ENCODE assay signal across 17 cellular contexts in genomic region chr3:9146367-9147071, GRCh38.
DNase-seq lines count a peak whose midpoint lies in the region; ATAC-seq, FAIRE-seq and TF ChIP-seq lines count a peak whose summit lies in the region.
"Had no signal": no experiment of that assay in that cellular context is flagged by ENCODE, and none has a peak within 500 bp of the region (broad histone marks: within the 10 kb centered on the region; RNA-seq: fewer than 3 reads in every experiment).

No MANE protein-coding gene starts in this region.

- H2AFZ ChIP-seq in GM12878 (ENCODE audit: control insufficient read depth, low read depth, low read length): no peak overlapping the region

- SMC1A ChIA-PET in GM12878 (lab: Charles Lee; ENCODE audit: uncharacterized antibody, unreplicated experiment): interaction anchor here (1.7 kb wide), 1 partner anchor 64 kb away, joined by 3 read pairs; no protein-coding TSS in a partner anchor

- no peak overlapping the region for H3K4me2 ChIP-seq in GM12878 (ENCODE audit: control insufficient read depth, insufficient read depth)

- DNase-seq in GM12878 (ENCODE audit: low read depth, low spot score): no peak
- DNase-seq in HK-2 (ENCODE audit: unreplicated experiment): no peak
- DNase-seq in globus pallidus (ENCODE audit: low spot score): no peak
- DNase-seq: activated naive CD8-positive, alpha-beta T cell treated with anti-CD3 and anti-CD28 coated beads for 36 hours; AML-193; DMS53; heart left ventricle; IMR-90; naive thymus-derived CD8-positive, alpha-beta T cell; NCI-H187; stomach had no signal

- RAD21 ChIA-PET in GM12878 (lab: Charles Lee; ENCODE audit: unreplicated experiment): interaction anchor here (0.6 kb wide), 1 partner anchor 841 kb away, joined by 3 read pairs; no protein-coding TSS in a partner anchor

- H3K27ac ChIP-seq in GM12878 (ENCODE audit: control insufficient read depth, insufficient read depth): no peak overlapping the region
- H3K27ac ChIP-seq: heart left ventricle, right atrium auricular region, stomach had no signal

- H3K79me2 ChIP-seq in GM12878 (ENCODE audit: control insufficient read depth, insufficient read depth, low read length): no peaks in the 10 kb centered on the region

- no peak for TF ChIP-seq RAD21 in GM12878 (IDR thresholded peaks at IDR 0.05; ENCODE audit: insufficient read depth, low read depth, low read length)

- no peaks in the 10 kb centered on the region for H3K36me3 ChIP-seq in GM12878 (ENCODE audit: control insufficient read depth in 2 of 2, insufficient read depth in 2 of 2, low read length in 1 of 2)
- H3K36me3 ChIP-seq: heart left ventricle, right atrium auricular region, stomach had no signal

- TF ChIP-seq EP300 in GM12878 (IDR thresholded peaks at IDR 0.05; ENCODE audit: borderline replicate concordance in 1 of 2, control insufficient read depth in 1 of 2, low read depth in 2 of 2, low read length in 2 of 2): no peak

- 10% methylated on average over 11 of the region's 11 CpGs for WGBS in GM12878 (ENCODE audit: insufficient coverage, insufficient replicate concordance, low lambda C conversion rate, missing lambda C conversion rate)

- ATAC-seq in GM18498 (IDR thresholded peaks at IDR 0.05; ENCODE audit: unreplicated experiment) (peak; percentile 73), GM19452 (IDR thresholded peaks at IDR 0.05; ENCODE audit: unreplicated experiment) (peak; percentile 88), HG03135 (IDR thresholded peaks at IDR 0.05; ENCODE audit: unreplicated experiment) (peak; percentile 41), GM12878 (peak; percentile 41), HG03521 (IDR thresholded peaks at IDR 0.05; ENCODE audit: unreplicated experiment) (no peak), HG03460 (IDR thresholded peaks at IDR 0.05; ENCODE audit: unreplicated experiment) (no peak)
- ATAC-seq: heart left ventricle; naive thymus-derived CD8-positive, alpha-beta T cell had no signal

- H3K9ac ChIP-seq in GM12878 (ENCODE audit: control insufficient read depth, insufficient read depth, low read length): no peak overlapping the region

- no peak for FAIRE-seq in GM12878 (lab: Jason Lieb, UNC)

- CTCF ChIA-PET in GM12878 (lab: Yijun Ruan, JAX): interaction anchor here (0.6 kb wide), 1 partner anchor 1850 kb away, joined by 3 read pairs; no protein-coding TSS in a partner anchor

- TF ChIP-seq CTCF in GM12878 (IDR thresholded peaks at IDR 0.05 in 2 of 3, conservative IDR thresholded peaks at IDR 0.05 in 1 of 3; ENCODE audit: control insufficient read depth in 2 of 3, extremely low read depth in 1 of 3, insufficient read depth in 1 of 3, low read depth in 3 of 3, low read length in 3 of 3): no peak

- in situ Hi-C loops in GM12878 (cut with MboI): no loop called here

- BruUV-seq in GM12878 (replicated peaks; lab: Mats Ljungman, UMichigan): no TSS peak

- no peaks in the 10 kb centered on the region for H3K27me3 ChIP-seq in GM12878 (replicated peaks in 1 of 2; ENCODE audit: control insufficient read depth in 2 of 2, insufficient read depth in 2 of 2, low read length in 1 of 2)
- H3K27me3 ChIP-seq: heart left ventricle, right atrium auricular region, stomach had no signal

- no peaks in the 10 kb centered on the region for H4K20me1 ChIP-seq in GM12878 (ENCODE audit: control insufficient read depth, insufficient read depth)

- peaks cover 8% of the 10 kb centered on the region for H3K4me1 ChIP-seq in GM12878 (ENCODE audit: control insufficient read depth, insufficient read depth, low read length)

- POLR2A ChIA-PET in GM12878 (lab: Charles Lee): no interaction called here

- H3K9me3 ChIP-seq in GM12878 (replicated peaks; ENCODE audit: control insufficient read depth, insufficient read depth, low read length): no peaks in the 10 kb centered on the region; the same call in 1 of the 3 replicates

- no peak for TF ChIP-seq POLR2A in GM12878 (IDR thresholded peaks at IDR 0.05; ENCODE audit: low read depth, low read length)

- intact Hi-C loops in GM12878 (cut with micrococcal nuclease; ENCODE audit: unreplicated experiment): no loop called here

- H3K4me3 ChIP-seq in GM12878: no peak overlapping the region
- H3K4me3 ChIP-seq: heart left ventricle, right atrium auricular region, stomach had no signal

TF ChIP-seq in GM12878, 131 proteins besides CTCF, POLR2A, EP300 and RAD21:
- peak; percentile 69 to 81 for TF ChIP-seq BHLHE40 (IDR thresholded peaks at IDR 0.05; ENCODE audit: borderline replicate concordance in 1 of 2, low read depth in 2 of 2, low read length in 1 of 2)
- TF ChIP-seq MEF2B (IDR thresholded peaks at IDR 0.05; ENCODE audit: partially characterized antibody, poor library complexity, severe bottlenecking): peak; percentile 52
- TF ChIP-seq TCF12 (IDR thresholded peaks at IDR 0.05; ENCODE audit: low read depth, low read length): 0 out of 2 replicates have a peak, but pooled peaks have one; percentile 43
- TF ChIP-seq BCL11A (IDR thresholded peaks at IDR 0.05; ENCODE audit: low read depth, low read length): 0 out of 2 replicates have a peak, but pooled peaks have one; percentile 39
- TF ChIP-seq RUNX3 (IDR thresholded peaks at IDR 0.05; ENCODE audit: low read length): peak; percentile 35; the same call in 1 of the 2 replicates
- no peak for TF ChIP-seq SREBF1 (IDR thresholded peaks at IDR 0.05; ENCODE audit: low read length)
TF ChIP-seq in GM12878: peak in this region for 5.

Comparison
In these comparisons a context has a peak if more than half of its experiments do, and no peak if none do; other contexts are left out.
1. ATAC-seq: peak in GM18498 (single experiment), GM19452 (single experiment), HG03135 (single experiment) and GM12878 (single experiment); none in HG03521 (single experiment) and HG03460 (single experiment).